16 cellular contexts compared by ENCODE assay signal in the genomic region with DNA sequence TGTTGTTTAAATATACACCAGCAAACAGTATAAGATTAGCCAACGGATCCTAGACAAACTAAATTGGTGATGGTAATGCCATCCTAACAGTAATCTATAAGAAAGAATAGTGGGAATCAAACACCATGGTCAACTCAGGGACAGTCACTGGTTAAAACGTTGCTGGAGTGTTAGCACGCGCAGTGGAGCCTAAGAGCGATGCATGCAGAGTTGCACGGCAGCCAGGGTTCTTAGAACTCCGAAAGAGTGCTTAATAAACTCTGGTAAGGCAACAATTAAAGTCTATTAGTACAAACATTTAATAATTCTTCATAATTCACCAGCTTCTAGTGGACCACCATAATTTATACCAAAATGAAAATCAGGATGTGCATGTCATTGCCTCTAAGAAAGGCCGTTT. TPM values are rescaled to one million over a fixed set of nuclear protein-coding genes. Genes with fewer than 3 reads are reported as not detected.
DNase-seq lines count a peak whose midpoint lies in the region; ATAC-seq and TF ChIP-seq lines count a peak whose summit lies in the region.
"Had no signal": no experiment of that assay in that cellular context is flagged by ENCODE, and none has a peak within 500 bp of the region (broad histone marks: within the 10 kb centered on the region; RNA-seq: fewer than 3 reads in every experiment).

No MANE protein-coding gene starts in this region.

- peak in 5 of 56 donors; percentile 7 to 27 (median 19) for TF ChIP-seq CTCF in dorsolateral prefrontal cortex (IDR thresholded peaks at IDR 0.05 in 54 of 56, conservative IDR thresholded peaks at IDR 0.05 in 2 of 56; ENCODE audit: low read depth in 1 of 56, partially characterized antibody in 56 of 56)

- intact Hi-C loops in dorsolateral prefrontal cortex (cut with DNase I), result no loop called here

- H3K27me3 ChIP-seq in dorsolateral prefrontal cortex, result no peaks in the 10 kb centered on the region
- H3K27me3 ChIP-seq: BLaER1 treated with 17β-estradiol and CSF1 and Interleukin-3, amounts not matched to agents 10 nM and 100 nM had no signal

- DNase-seq in dorsolateral prefrontal cortex (peak in 1 of 10 donors; percentile 26), midbrain (lab: John Stamatoyannopoulos, UW) (peak; percentile 14), HCEC 1CT (no peak), NCI-H2171 treated with DMSO at 0.1 percent for 48 hours (lab: John Stamatoyannopoulos, UW) (no peak)
- DNase-seq: CD4-positive, alpha-beta T cell; CD8-positive, alpha-beta memory T cell; DMS53; DMS79 treated with DMSO at 0.1 percent for 48 hours; GF-D8; H9; HFFc6 had no signal

- ATAC-seq in HG03097 (IDR thresholded peaks at IDR 0.05; ENCODE audit: low FRiP score, unreplicated experiment), result no peak
- ATAC-seq: GM23338 had no signal

- peak overlapping the region; percentile 71 for H3K27ac ChIP-seq in angular gyrus (ENCODE audit: low read depth, low read length)
- peak overlapping the region in 54 of 59 donors; percentile 9 to 96 (median 74) for H3K27ac ChIP-seq in dorsolateral prefrontal cortex
- H3K27ac ChIP-seq: 22Rv1; BLaER1 treated with 17β-estradiol and CSF1 and Interleukin-3, amounts not matched to agents 10 nM and 100 nM had no signal

- H3K4me3 ChIP-seq in dorsolateral prefrontal cortex, result peak overlapping the region in 7 of 59 donors; percentile 0 to 42 (median 18)
- H3K4me3 ChIP-seq: BLaER1 treated with 17β-estradiol and CSF1 and Interleukin-3, amounts not matched to agents 10 nM and 100 nM; GM23338 had no signal

RNA-seq across cellular contexts. Expression of a gene that starts 22.2 kb away (rescaled TPM):
- total RNA-seq in dorsolateral prefrontal cortex, result 100 to 1,000 TPM in 118 of 120 experiments, 10 to 100 TPM in 2; 71.4 to 393 (median 221) TPM
